In the genomic region with DNA sequence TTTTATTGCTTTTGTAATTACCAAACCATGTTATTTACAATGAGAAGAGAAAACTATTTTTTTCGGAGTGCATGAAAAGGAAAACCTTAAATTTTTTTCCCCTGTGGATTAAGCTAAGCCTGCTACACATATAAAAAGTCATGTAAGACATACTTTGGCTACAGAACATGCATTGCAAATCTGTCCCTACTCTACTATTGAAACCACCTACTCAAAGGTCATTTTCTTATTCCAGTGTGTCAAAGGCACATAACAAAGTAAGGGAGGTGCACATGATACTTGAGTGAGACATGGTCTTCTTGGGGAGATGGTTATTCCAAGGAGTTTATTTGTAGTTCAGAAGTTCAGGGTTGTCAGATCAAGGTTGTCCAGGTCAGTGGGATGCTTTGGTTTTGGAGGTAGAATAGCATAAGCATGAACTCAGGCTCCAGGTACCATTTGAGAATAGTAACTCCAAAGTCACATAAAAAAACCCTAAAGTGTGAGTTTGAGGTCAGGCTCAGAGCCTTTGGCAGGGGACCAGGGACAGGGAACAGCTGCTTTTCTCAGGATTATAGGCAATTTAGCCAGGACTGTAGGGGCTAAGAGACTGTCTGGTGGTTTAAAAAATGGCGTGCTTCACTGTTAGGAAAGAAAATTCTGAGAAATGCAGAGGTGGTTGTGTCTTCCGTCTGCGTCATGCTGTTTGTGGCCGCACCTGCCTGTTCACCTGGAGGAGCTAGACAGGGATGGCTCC, we compare ENCODE assay signal across 17 cellular contexts. TPM values are rescaled to one million over a fixed set of nuclear protein-coding genes. Genes with fewer than 3 reads are reported as not detected.
DNase-seq lines count a peak whose midpoint lies in the region; ATAC-seq, FAIRE-seq and TF ChIP-seq lines count a peak whose summit lies in the region.
"Had no signal": no experiment of that assay in that cellular context is flagged by ENCODE, and none has a peak within 500 bp of the region (broad histone marks: within the 10 kb centered on the region; RNA-seq: fewer than 3 reads in every experiment).

No MANE protein-coding gene starts in this region.

- FAIRE-seq in GM12891 (lab: Jason Lieb, UNC) = peak; percentile 13

- TF ChIP-seq EP300 in esophagus muscularis mucosa (IDR thresholded peaks at IDR 0.05) = no peak

- CTCF ChIA-PET in activated CD4-positive, alpha-beta T cell treated with anti-CD3 and anti-CD28 coated beads, Interleukin-2, amount 10 ng/mL, durations not matched to agents 7 days and 5 days (lab: Charles Lee) = no interaction called here

- DNase-seq in GM12891 (ENCODE audit: insufficient read length, low spot score) = no peak
- peak; percentile 76 for DNase-seq in LHCN-M2 (ENCODE audit: low read depth)
- DNase-seq in esophagus muscularis mucosa (ENCODE audit: extremely low spot score) = peak; percentile 14
- no peak for DNase-seq in nephron progenitor cell
- no peak for DNase-seq in foreskin melanocyte
- no peak for DNase-seq in activated CD4-positive, alpha-beta T cell treated with anti-CD3 and anti-CD28 coated beads, Interleukin-2, amount 10 ng/mL, durations not matched to agents 7 days and 5 days
- DNase-seq: Caco-2, H7, KBM-7, NCI-H1436, NCI-H2029 treated with DMSO at 0.1 percent for 48 hours, NCI-H774 had no signal

- no peak for ATAC-seq in HG03457 (IDR thresholded peaks at IDR 0.05; ENCODE audit: unreplicated experiment)
- ATAC-seq: Panc1, SK-N-SH treated with all-trans-retinoic acid at 6 μM for 48 hours had no signal

- POLR2A ChIA-PET in activated CD4-positive, alpha-beta T cell treated with anti-CD3 and anti-CD28 coated beads, Interleukin-2, amount 10 ng/mL, durations not matched to agents 7 days and 5 days (lab: Charles Lee) = no interaction called here

- peaks cover 2% of the 10 kb centered on the region for H3K27me3 Mint-ChIP-seq in nephron progenitor cell (ENCODE audit: low read depth, poor library complexity)
- H3K27me3 Mint-ChIP-seq in activated CD4-positive, alpha-beta T cell treated with anti-CD3 and anti-CD28 coated beads, Interleukin-2, amount 10 ng/mL, durations not matched to agents 7 days and 5 days = peaks cover 5% of the 10 kb centered on the region

- no peak for TF ChIP-seq CTCF in esophagus muscularis mucosa (IDR thresholded peaks at IDR 0.05)
- no peak for TF ChIP-seq CTCF in nephron progenitor cell (IDR thresholded peaks at IDR 0.05)

- 81% methylated on average over 5 of the region's 5 CpGs for WGBS in esophagus muscularis mucosa

- no peaks in the 10 kb centered on the region for H3K36me3 ChIP-seq in esophagus muscularis mucosa

- no peak overlapping the region for H3K4me3 ChIP-seq in esophagus muscularis mucosa

- H3K27me3 ChIP-seq in esophagus muscularis mucosa = no peaks in the 10 kb centered on the region

- intact Hi-C loops in esophagus muscularis mucosa (cut with DNase I) = no loop called here

- H3K4me1 Mint-ChIP-seq in nephron progenitor cell = peaks cover 40% of the 10 kb centered on the region
- no peaks in the 10 kb centered on the region for H3K4me1 Mint-ChIP-seq in activated CD4-positive, alpha-beta T cell treated with anti-CD3 and anti-CD28 coated beads, Interleukin-2, amount 10 ng/mL, durations not matched to agents 7 days and 5 days

- peaks cover 0 to 12% (median 3%) of the 10 kb centered on the region in 4 donors for H3K4me1 ChIP-seq in esophagus muscularis mucosa

- H3K9me3 Mint-ChIP-seq in nephron progenitor cell = peaks cover 16% of the 10 kb centered on the region
- no peaks in the 10 kb centered on the region for H3K9me3 Mint-ChIP-seq in activated CD4-positive, alpha-beta T cell treated with anti-CD3 and anti-CD28 coated beads, Interleukin-2, amount 10 ng/mL, durations not matched to agents 7 days and 5 days

- H3K36me3 Mint-ChIP-seq in nephron progenitor cell (ENCODE audit: low read depth) = peaks cover 57% of the 10 kb centered on the region
- H3K36me3 Mint-ChIP-seq in activated CD4-positive, alpha-beta T cell treated with anti-CD3 and anti-CD28 coated beads, Interleukin-2, amount 10 ng/mL, durations not matched to agents 7 days and 5 days (ENCODE audit: low read depth) = no peaks in the 10 kb centered on the region

- H3K27ac ChIP-seq in esophagus muscularis mucosa (replicated peaks in 1 of 4) = no peak overlapping the region

- H3K27ac Mint-ChIP-seq in nephron progenitor cell = peak overlapping the region; percentile 59
- no peak overlapping the region for H3K27ac Mint-ChIP-seq in activated CD4-positive, alpha-beta T cell treated with anti-CD3 and anti-CD28 coated beads, Interleukin-2, amount 10 ng/mL, durations not matched to agents 7 days and 5 days

- no peaks in the 10 kb centered on the region for H3K9me3 ChIP-seq in esophagus muscularis mucosa
- H3K9me3 ChIP-seq: Caco-2 had no signal

- no peak overlapping the region for H3K4me3 Mint-ChIP-seq in nephron progenitor cell
- no peak overlapping the region for H3K4me3 Mint-ChIP-seq in activated CD4-positive, alpha-beta T cell treated with anti-CD3 and anti-CD28 coated beads, Interleukin-2, amount 10 ng/mL, durations not matched to agents 7 days and 5 days

- TF ChIP-seq POLR2A in GM12891 (IDR thresholded peaks at IDR 0.05; ENCODE audit: low read depth, low read length) (no peak), esophagus muscularis mucosa (IDR thresholded peaks at IDR 0.05; ENCODE audit: low read depth) (no peak)

TF ChIP-seq in GM12891, 5 proteins besides CTCF, POLR2A, EP300 and RAD21:
- TF ChIP-seq PAX5 (IDR thresholded peaks at IDR 0.05; ENCODE audit: insufficient read depth, low read length, severe bottlenecking) (no peak), POLR2AphosphoS5 (IDR thresholded peaks at IDR 0.05; ENCODE audit: low read depth, low read length) (no peak), POU2F2 (IDR thresholded peaks at IDR 0.05; ENCODE audit: low read depth, low read length) (no peak), SPI1 (IDR thresholded peaks at IDR 0.05; ENCODE audit: low read depth, low read length) (no peak), TAF1 (IDR thresholded peaks at IDR 0.05; ENCODE audit: low read depth, low read length) (no peak)
TF ChIP-seq in GM12891: peak in this region for 0.

RNA-seq across cellular contexts. Expression of a gene that starts 15.4 kb away (rescaled TPM):
- 1.2 TPM for polyA plus RNA-seq in GM12891 (2012; ENCODE audit: low read depth, missing spikeins)
- total RNA-seq in LHCN-M2 (2014; rRNA removed) = 12.4 and 15.8 TPM in 2 replicates
- polyA plus RNA-seq in LHCN-M2 (2012) = 54.2 TPM
- total RNA-seq in esophagus muscularis mucosa = 10 to 100 TPM; 21.2 to 56.5 (median 35.1) TPM
- total RNA-seq in activated CD4-positive, alpha-beta T cell treated with anti-CD3 and anti-CD28 coated beads, Interleukin-2, amount 10 ng/mL, durations not matched to agents 7 days and 5 days = 1 to 10 TPM in 1 of 2 experiments, under 1 TPM in 1; 0.67 to 1.0 TPM

RNA-seq across cellular contexts. Expression of a gene that starts 18.7 kb away (rescaled TPM):
- not detected for polyA plus RNA-seq in GM12891 (2012; ENCODE audit: low read depth, missing spikeins)
- not detected in 2 replicates for total RNA-seq in LHCN-M2 (2014; rRNA removed)
- 0.04 TPM for polyA plus RNA-seq in LHCN-M2 (2012)
- not detected for total RNA-seq in esophagus muscularis mucosa
- not detected for total RNA-seq in activated CD4-positive, alpha-beta T cell treated with anti-CD3 and anti-CD28 coated beads, Interleukin-2, amount 10 ng/mL, durations not matched to agents 7 days and 5 days
- total RNA-seq: Caco-2, H7, M059J, NCI-H460 had no signal

Comparison
In these comparisons a context has a peak if more than half of its experiments do, and no peak if none do; other contexts are left out.
1. DNase-seq: peak in LHCN-M2 (single experiment) and esophagus muscularis mucosa (single experiment); none in GM12891 (single experiment), nephron progenitor cell (single experiment), foreskin melanocyte (single experiment) and activated CD4-positive, alpha-beta T cell treated with anti-CD3 and anti-CD28 coated beads, Interleukin-2, amount 10 ng/mL, durations not matched to agents 7 days and 5 days (single experiment).